In the genomic region with DNA sequence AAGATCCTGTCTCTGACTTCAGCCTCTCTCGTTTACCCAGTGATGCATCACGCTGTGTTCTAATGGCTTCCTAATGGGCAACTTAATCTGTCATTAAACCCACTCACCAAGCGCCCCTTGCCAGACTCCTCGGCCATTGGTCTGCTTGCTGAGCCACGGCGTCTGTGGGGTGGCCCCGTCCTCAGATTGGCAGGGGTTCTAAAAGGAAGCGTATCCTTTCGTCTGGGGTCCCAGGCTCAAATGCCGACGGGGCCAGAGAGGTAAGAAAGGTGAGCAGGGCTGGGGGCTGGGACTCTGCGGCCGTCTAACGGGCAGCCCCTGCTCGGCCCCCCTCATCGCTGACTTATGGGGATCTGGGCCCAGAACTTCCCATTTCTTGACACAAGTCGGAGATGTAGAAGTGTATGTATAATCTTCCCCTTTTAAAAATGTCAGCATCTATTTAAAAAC, we compare ENCODE assay signal across 8 cellular contexts.
A peak's percentile ranks its signal among the peaks of the same experiment; 100 is the strongest.
DNase-seq lines count a peak whose midpoint lies in the region; ATAC-seq, FAIRE-seq and TF ChIP-seq lines count a peak whose summit lies in the region.

No MANE protein-coding gene starts in this region.

- H3K27ac ChIP-seq in kidney (ENCODE audit: low read depth in 2 of 2, low read length in 2 of 2) (no peak overlapping the region), upper lobe of left lung (peak overlapping the region; percentile 43 to 77 (median 60))

- peak overlapping the region; percentile 79 for H3K4me3 Mint-ChIP-seq in activated naive CD4-positive, alpha-beta T cell treated with anti-CD3 and anti-CD28 coated beads for 36 hours
- H3K4me3 Mint-ChIP-seq in WTC11: peak overlapping the region; percentile 80

- H3K27ac Mint-ChIP-seq in activated naive CD4-positive, alpha-beta T cell treated with anti-CD3 and anti-CD28 coated beads for 36 hours: peak overlapping the region; percentile 89
- H3K27ac Mint-ChIP-seq in WTC11: no peak overlapping the region

- peak overlapping the region; percentile 40 to 48 for H3K4me3 ChIP-seq in kidney (ENCODE audit: low read length in 2 of 2)
- H3K4me3 ChIP-seq in upper lobe of left lung: peak overlapping the region in 3 of 4 donors; percentile 18 to 33 (median 29)

- H3K4me1 ChIP-seq in kidney (ENCODE audit: control insufficient read depth in 1 of 2, insufficient read depth in 1 of 2, low read depth in 1 of 2, low read length in 2 of 2) (peaks cover 0 to 4% of the 10 kb centered on the region in 2 donors), upper lobe of left lung (peaks cover 10 to 28% (median 20%) of the 10 kb centered on the region in 4 donors)

- H3K36me3 ChIP-seq in kidney (ENCODE audit: control insufficient read depth in 1 of 2, insufficient read depth in 2 of 2, low read length in 2 of 2) (no peaks in the 10 kb centered on the region), upper lobe of left lung (no peaks in the 10 kb centered on the region)

- WGBS in upper lobe of left lung, 2 donors: 36 to 48% methylated on average over 17 of the region's 17 CpGs

- FAIRE-seq in kidney (lab: Jason Lieb, UNC): no peak

- TF ChIP-seq POLR2A in upper lobe of left lung (IDR thresholded peaks at IDR 0.05): no peak

- CTCF ChIA-PET in activated naive CD4-positive, alpha-beta T cell treated with anti-CD3 and anti-CD28 coated beads for 36 hours (lab: Charles Lee): interaction anchor here (0.7 to 1.0 kb wide), 2 partner anchors 113 to 638 kb away, joined by 3 read pairs; no protein-coding TSS in a partner anchor
- CTCF ChIA-PET in WTC11 (lab: Charles Lee): interaction anchor here (1.0 to 1.7 kb wide), 3 partner anchors 17 to 170 kb away, joined by 4 to 7 read pairs (median 4); no protein-coding TSS in a partner anchor

- TF ChIP-seq CTCF in WTC11 (IDR thresholded peaks at IDR 0.05): no peak
- TF ChIP-seq CTCF in kidney (IDR thresholded peaks at IDR 0.05; ENCODE audit: borderline replicate concordance, extremely low read depth, insufficient read depth): no peak
- no peak for TF ChIP-seq CTCF in upper lobe of left lung (IDR thresholded peaks at IDR 0.05)

- no peak for TF ChIP-seq EP300 in upper lobe of left lung (IDR thresholded peaks at IDR 0.05)

- H3K9me3 ChIP-seq in kidney (ENCODE audit: control insufficient read depth in 1 of 2, low read length in 2 of 2) (no peaks in the 10 kb centered on the region), upper lobe of left lung (no peaks in the 10 kb centered on the region)

- no peak overlapping the region for H3K9ac ChIP-seq in kidney (ENCODE audit: low read length in 2 of 2)

- peaks cover 7% of the 10 kb centered on the region for H3K27me3 Mint-ChIP-seq in activated naive CD4-positive, alpha-beta T cell treated with anti-CD3 and anti-CD28 coated beads for 36 hours (ENCODE audit: low read depth)
- peaks cover 32% of the 10 kb centered on the region for H3K27me3 Mint-ChIP-seq in WTC11 (ENCODE audit: low read depth)

- H3K4me1 Mint-ChIP-seq in activated naive CD4-positive, alpha-beta T cell treated with anti-CD3 and anti-CD28 coated beads for 36 hours (ENCODE audit: low read depth): peaks cover 26% of the 10 kb centered on the region
- H3K4me1 Mint-ChIP-seq in WTC11: peaks cover 21% of the 10 kb centered on the region

- no peaks in the 10 kb centered on the region for H3K27me3 ChIP-seq in upper lobe of left lung

- no peaks in the 10 kb centered on the region for H3K36me3 Mint-ChIP-seq in activated naive CD4-positive, alpha-beta T cell treated with anti-CD3 and anti-CD28 coated beads for 36 hours (ENCODE audit: low read depth)
- H3K36me3 Mint-ChIP-seq in WTC11: no peaks in the 10 kb centered on the region; the same call in 1 of the 2 replicates

- ATAC-seq in WTC11 (peak; percentile 58), upper lobe of left lung (ENCODE audit: low FRiP score in 2 of 2) (peak in 1 of 2 donors; percentile 49), HG03045 (IDR thresholded peaks at IDR 0.05; ENCODE audit: unreplicated experiment) (no peak), HG03280 (IDR thresholded peaks at IDR 0.05; ENCODE audit: unreplicated experiment) (no peak)

- DNase-seq in activated naive CD4-positive, alpha-beta T cell treated with anti-CD3 and anti-CD28 coated beads for 36 hours: no peak
- DNase-seq in activated naive CD4-positive, alpha-beta T cell treated with anti-CD3 and anti-CD28 coated beads, Interleukin-2, amount 50 U/mL, for 16 hours: no peak
- DNase-seq in WTC11 (ENCODE audit: low spot score) (peak; percentile 23), kidney (peak; percentile 78), upper lobe of left lung (peak in 1 of 2 donors; percentile 43)
- no peak for DNase-seq in activated CD8-positive, alpha-beta memory T cell treated with anti-CD3 and anti-CD28 coated beads for 24 hours

- intact Hi-C loops in activated naive CD4-positive, alpha-beta T cell treated with anti-CD3 and anti-CD28 coated beads for 36 hours (cut with micrococcal nuclease): loop anchor here (1.0 to 2.0 kb wide), 7 partner anchors 38 to 721 kb away; no protein-coding TSS in a partner anchor
- intact Hi-C loops in kidney (cut with DNase I): no loop called here

- POLR2A ChIA-PET in WTC11 (lab: Charles Lee): no interaction called here

- H3K9me3 Mint-ChIP-seq in activated naive CD4-positive, alpha-beta T cell treated with anti-CD3 and anti-CD28 coated beads for 36 hours: no peaks in the 10 kb centered on the region
- H3K9me3 Mint-ChIP-seq in WTC11: no peaks in the 10 kb centered on the region

TF ChIP-seq in WTC11, 78 proteins besides CTCF, POLR2A, EP300 and RAD21:
- TF ChIP-seq TP53 (CRISPR knock-in tag; IDR thresholded peaks at IDR 0.05): no peak
- TF ChIP-seq, protein P1, sequence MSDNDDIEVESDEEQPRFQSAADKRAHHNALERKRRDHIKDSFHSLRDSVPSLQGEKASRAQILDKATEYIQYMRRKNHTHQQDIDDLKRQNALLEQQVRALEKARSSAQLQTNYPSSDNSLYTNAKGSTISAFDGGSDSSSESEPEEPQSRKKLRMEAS (CRISPR knock-in tag; IDR thresholded peaks at IDR 0.05): no peak

Comparison
In these comparisons a context has a peak if more than half of its experiments do, and no peak if none do; other contexts are left out.
1. DNase-seq: peak in WTC11 (single experiment) and kidney (single experiment); none in activated naive CD4-positive, alpha-beta T cell treated with anti-CD3 and anti-CD28 coated beads for 36 hours (single experiment), activated naive CD4-positive, alpha-beta T cell treated with anti-CD3 and anti-CD28 coated beads, Interleukin-2, amount 50 U/mL, for 16 hours (single experiment) and activated CD8-positive, alpha-beta memory T cell treated with anti-CD3 and anti-CD28 coated beads for 24 hours (single experiment).
2. H3K27ac ChIP-seq: peak in upper lobe of left lung (4 of 4); none in kidney (0 of 2).